In genomic region chr17:19651461-19652238, GRCh38 we compare ENCODE assay signal across 15 cellular contexts. TPM values are rescaled to one million over a fixed set of nuclear protein-coding genes. Genes with fewer than 3 reads are reported as not detected.
A peak's percentile ranks its signal among the peaks of the same experiment; 100 is the strongest.
DNase-seq lines count a peak whose midpoint lies in the region; ATAC-seq and TF ChIP-seq lines count a peak whose summit lies in the region.
"Had no signal": no experiment of that assay in that cellular context is flagged by ENCODE, and none has a peak within 500 bp of the region (broad histone marks: within the 10 kb centered on the region; RNA-seq: fewer than 3 reads in every experiment).

No MANE protein-coding gene starts in this region.

- H3K27ac ChIP-seq in HUES48 (ENCODE audit: low read depth, low read length), result no peak overlapping the region
- H3K27ac ChIP-seq in mammary epithelial cell (ENCODE audit: insufficient read depth, low read depth, low read length), result peak overlapping the region; percentile 59
- peak overlapping the region; percentile 76 to 98 for H3K27ac ChIP-seq in liver (ENCODE audit: low read depth in 1 of 2, low read length in 2 of 2)
- H3K27ac ChIP-seq in thoracic aorta, result peak overlapping the region; percentile 64 to 70

- H3K36me3 ChIP-seq in HUES48 (ENCODE audit: control insufficient read depth, insufficient read depth, low read length) (peaks cover 44% of the 10 kb centered on the region), mammary epithelial cell (ENCODE audit: insufficient read depth, low read length) (peaks cover 9% of the 10 kb centered on the region), liver (ENCODE audit: control insufficient read depth in 4 of 4, insufficient read depth in 3 of 4, low read depth in 1 of 4, low read length in 3 of 4) (peaks cover 0 to 9% (median 6%) of the 10 kb centered on the region in 4 donors), thoracic aorta (peaks cover 25% of the 10 kb centered on the region)

- WGBS in mammary epithelial cell (ENCODE audit: low coverage, missing lambda C conversion rate), result 54% methylated on average over 5 of the region's 5 CpGs
- 31% methylated on average over 5 of the region's 5 CpGs for WGBS in liver

- H3K9ac ChIP-seq in HUES48 (ENCODE audit: low read depth, low read length), result no peak overlapping the region
- H3K9ac ChIP-seq in mammary epithelial cell (ENCODE audit: insufficient read depth, low read length), result peak overlapping the region; percentile 19
- H3K9ac ChIP-seq in liver (ENCODE audit: low read depth in 1 of 2, low read length in 2 of 2), result peak overlapping the region; percentile 20 to 82

- H3K4me2 ChIP-seq in mammary epithelial cell (ENCODE audit: insufficient read depth, low read depth, low read length), result peak overlapping the region; percentile 71

- no peak for TF ChIP-seq CTCF in mammary epithelial cell (conservative IDR thresholded peaks at IDR 0.05 in 1 of 2, IDR thresholded peaks at IDR 0.05 in 1 of 2; ENCODE audit: extremely low read depth in 1 of 2, insufficient read depth in 1 of 2, low read depth in 1 of 2, low read length in 2 of 2)
- no peak for TF ChIP-seq CTCF in liver (IDR thresholded peaks at IDR 0.05; ENCODE audit: low read depth, low read length, missing input control)
- TF ChIP-seq CTCF in thoracic aorta (IDR thresholded peaks at IDR 0.05), result no peak

- no peak for TF ChIP-seq RAD21 in liver (IDR thresholded peaks at IDR 0.05)

- H3K27me3 ChIP-seq in HUES48 (ENCODE audit: control insufficient read depth, insufficient read depth, low read length) (no peaks in the 10 kb centered on the region), mammary epithelial cell (ENCODE audit: insufficient read depth, low read length) (no peaks in the 10 kb centered on the region), liver (ENCODE audit: control insufficient read depth in 4 of 4, insufficient read depth in 4 of 4, low read length in 3 of 4) (no peaks in the 10 kb centered on the region), thoracic aorta (replicated peaks; ENCODE audit: insufficient read depth) (no peaks in the 10 kb centered on the region)

- BruUV-seq in mammary epithelial cell (replicated peaks; lab: Mats Ljungman, UMichigan), result no TSS peak

- no peak for ATAC-seq in thoracic aorta (ENCODE audit: insufficient number of reproducible peaks, low FRiP score, low read depth)
- ATAC-seq: CD8-positive, alpha-beta T cell; right cardiac atrium had no signal

- intact Hi-C loops in mammary epithelial cell (cut with micrococcal nuclease), result loop anchor here (1.0 kb wide), 1 partner anchor 68 kb away; no protein-coding TSS in a partner anchor

- no peak overlapping the region for H2AFZ ChIP-seq in mammary epithelial cell (ENCODE audit: low read depth, low read length)

- H3K27ac Mint-ChIP-seq in activated T-cell treated with anti-CD3 and anti-CD28 coated beads, Interleukin-2, amount 50 U/mL, for 24 hours, result no peak overlapping the region
- H3K27ac Mint-ChIP-seq: CD8-positive, alpha-beta T cell had no signal

- H3K36me3 Mint-ChIP-seq in activated T-cell treated with anti-CD3 and anti-CD28 coated beads, Interleukin-2, amount 50 U/mL, for 24 hours (ENCODE audit: low read depth), result peaks cover 43% of the 10 kb centered on the region

- H3K4me3 Mint-ChIP-seq in activated T-cell treated with anti-CD3 and anti-CD28 coated beads, Interleukin-2, amount 50 U/mL, for 24 hours, result no peak overlapping the region
- H3K4me3 Mint-ChIP-seq: CD8-positive, alpha-beta T cell had no signal

- dilution Hi-C loops in mammary epithelial cell (cut with HindIII; ENCODE audit: low sequenced_read_pairs), result no loop called here

- H3K4me3 ChIP-seq in HUES48 (ENCODE audit: low read depth, low read length) (peak overlapping the region; percentile 26; the same call in 1 of the 2 replicates), mammary epithelial cell (replicated peaks in 1 of 3; ENCODE audit: insufficient read depth in 1 of 3, low read depth in 2 of 3, low read length in 3 of 3) (peak overlapping the region; percentile 45 to 94 (median 78)), liver (ENCODE audit: low read depth in 1 of 3, low read length in 3 of 3) (peak overlapping the region; percentile 25 to 77 (median 48)), thoracic aorta (peak overlapping the region; percentile 93)

- H4K20me1 ChIP-seq in mammary epithelial cell (ENCODE audit: insufficient read depth, low read length), result no peaks in the 10 kb centered on the region

- H3K79me2 ChIP-seq in mammary epithelial cell (ENCODE audit: insufficient read depth, low read length), result peaks cover 77% of the 10 kb centered on the region

- H3K9me3 Mint-ChIP-seq in activated T-cell treated with anti-CD3 and anti-CD28 coated beads, Interleukin-2, amount 50 U/mL, for 24 hours, result no peaks in the 10 kb centered on the region
- H3K9me3 Mint-ChIP-seq: CD8-positive, alpha-beta T cell had no signal

- H3K4me1 Mint-ChIP-seq in activated T-cell treated with anti-CD3 and anti-CD28 coated beads, Interleukin-2, amount 50 U/mL, for 24 hours (ENCODE audit: low read depth), result peaks cover 39% of the 10 kb centered on the region

- H3K4me1 ChIP-seq in HUES48 (ENCODE audit: control insufficient read depth, insufficient read depth, low read length), result peaks cover 25% of the 10 kb centered on the region
- H3K4me1 ChIP-seq in mammary epithelial cell (ENCODE audit: insufficient read depth, low read length), result peaks cover 38% of the 10 kb centered on the region
- H3K4me1 ChIP-seq in liver (ENCODE audit: control insufficient read depth in 4 of 4, insufficient read depth in 4 of 4, low read length in 3 of 4), result peaks cover 10 to 69% (median 47%) of the 10 kb centered on the region in 4 donors
- peaks cover 36 to 64% of the 10 kb centered on the region in 2 donors for H3K4me1 ChIP-seq in thoracic aorta (ENCODE audit: control insufficient read depth in 1 of 2, low read depth in 2 of 2)

- H3K9me3 ChIP-seq in HUES48 (ENCODE audit: control insufficient read depth, insufficient read depth, low read length) (peaks cover 11% of the 10 kb centered on the region), mammary epithelial cell (replicated peaks; ENCODE audit: insufficient read depth, low read length) (no peaks in the 10 kb centered on the region), liver (ENCODE audit: control insufficient read depth in 4 of 4, low read length in 3 of 4) (no peaks in the 10 kb centered on the region), thoracic aorta (no peaks in the 10 kb centered on the region)

- in situ Hi-C loops in mammary epithelial cell (cut with MboI; ENCODE audit: low sequenced_read_pairs in 2 of 2), result loop anchor here in 1 of 2 donors (10.0 kb wide), 1 partner anchor 103 kb away; no protein-coding TSS in a partner anchor

- DNase-seq in mammary epithelial cell (peak; percentile 32), thoracic aorta (ENCODE audit: low spot score) (no peak), NCI-H2029 (lab: John Stamatoyannopoulos, UW) (no peak), NCI-H146 (lab: John Stamatoyannopoulos, UW) (no peak), NCI-H524 (lab: John Stamatoyannopoulos, UW) (no peak)
- DNase-seq in activated T-cell treated with anti-CD3 and anti-CD28 coated beads, Interleukin-2, amount 50 U/mL, for 24 hours, result no peak
- DNase-seq: activated CD4-positive, alpha-beta T cell treated with anti-CD3 and anti-CD28 coated beads, Interleukin-2, amount 50 U/mL, for 1 hour; activated gamma-delta T cell treated with Interleukin-2 at 50 U/mL for 16 hours; CD8-positive, alpha-beta T cell; cortex of kidney; NCI-H1417; NCI-H774 had no signal

- H3K27me3 Mint-ChIP-seq in activated T-cell treated with anti-CD3 and anti-CD28 coated beads, Interleukin-2, amount 50 U/mL, for 24 hours, result no peaks in the 10 kb centered on the region

- CTCF ChIA-PET in mammary epithelial cell (lab: Charles Lee; ENCODE audit: low non-redundant PET), result no interaction called here

TF ChIP-seq in liver, 16 proteins besides CTCF, POLR2A, EP300 and RAD21:
- peak in 1 of 2 donors; percentile 47 for TF ChIP-seq HNF4A (conservative IDR thresholded peaks at IDR 0.05)
- no peak for TF ChIP-seq RXRA (IDR thresholded peaks at IDR 0.05)

RNA-seq across cellular contexts. Expression of gene ALDH3A2, which starts 3.1 kb away (rescaled TPM):
- total RNA-seq in mammary epithelial cell, result 100 to 1,000 TPM in 1 of 2 donors, 10 to 100 TPM in 1; 59.5 to 212 TPM
- polyA plus RNA-seq in mammary epithelial cell, result 70.0 TPM
- polyA minus RNA-seq in mammary epithelial cell, result 158 TPM
- total RNA-seq in liver, result 100 to 1,000 TPM in 1 of 2 donors, 10 to 100 TPM in 1; 80.6 to 165 TPM
- polyA plus RNA-seq in liver, result 10 to 100 TPM; 63.3 to 80.2 TPM
- 100 to 1,000 TPM in 1 of 2 donors, 10 to 100 TPM in 1; 98.1 to 125 TPM for total RNA-seq in thoracic aorta

Comparison
In these comparisons a context has a peak if more than half of its experiments do, and no peak if none do; other contexts are left out.
1. H3K4me3 ChIP-seq: peak in every context shown above with its lines; median percentile 93 in thoracic aorta; 78 in mammary epithelial cell; 48 in liver; 26 in HUES48.